ENCODE assay signal across 14 cellular contexts in the genomic region with DNA sequence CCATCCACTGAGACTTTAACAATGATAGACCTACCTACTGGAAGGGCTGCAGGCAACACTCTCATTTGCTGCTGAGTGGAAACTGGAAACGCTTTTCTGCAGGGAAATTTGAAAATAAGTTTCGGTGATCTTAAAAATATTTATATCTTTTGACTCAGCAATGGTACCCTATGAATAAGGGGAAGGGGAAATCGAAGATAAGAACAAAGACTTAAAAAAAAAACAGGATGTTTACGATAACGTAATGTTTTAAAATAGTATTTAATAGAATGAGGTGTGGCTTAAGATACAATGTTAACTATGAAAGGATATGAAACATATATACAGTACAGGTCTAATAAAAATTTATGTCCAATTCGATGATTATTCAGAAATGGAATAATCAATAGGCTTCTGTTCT.
"Had no signal": no experiment of that assay in that cellular context is flagged by ENCODE, and none has a peak within 500 bp of the region (broad histone marks: within the 10 kb centered on the region; RNA-seq: fewer than 3 reads in every experiment).

No MANE protein-coding gene starts in this region.

- ATAC-seq: activated naive CD8-positive, alpha-beta T cell treated with anti-CD3 and anti-CD28 coated beads, Interleukin-2, amount 50 U/mL, for 24 hours; body of pancreas; stimulated activated memory B cell treated with anti-CD40 and anti-IgM and Interleukin-4, amounts not matched to agents 10 μg/mL and 1 μg/mL and 100 μg/mL, for 72 hours had no signal

- H3K27ac Mint-ChIP-seq: activated naive CD8-positive, alpha-beta T cell treated with anti-CD3 and anti-CD28 coated beads, Interleukin-2, amount 50 U/mL, for 24 hours; activated T-helper 1 cell treated with anti-CD3 and anti-CD28 coated beads, Interleukin-12 subunit alpha, Interleukin-12 subunit beta, Interleukin-2, Interleukin-4 antibody, amounts not matched to agents 30 ng/mL and 10 ng/mL and 1 ng/mL, durations not matched to agents 14 hours and 24 hours and 36 hours had no signal

- H3K9me3 Mint-ChIP-seq: activated naive CD8-positive, alpha-beta T cell treated with anti-CD3 and anti-CD28 coated beads, Interleukin-2, amount 50 U/mL, for 24 hours; activated T-helper 1 cell treated with anti-CD3 and anti-CD28 coated beads, Interleukin-12 subunit alpha, Interleukin-12 subunit beta, Interleukin-2, Interleukin-4 antibody, amounts not matched to agents 30 ng/mL and 10 ng/mL and 1 ng/mL, durations not matched to agents 14 hours and 24 hours and 36 hours; stimulated activated memory B cell treated with anti-CD40 and anti-IgM and Interleukin-4, amounts not matched to agents 10 μg/mL and 1 μg/mL and 100 μg/mL, for 72 hours had no signal

- H3K4me3 ChIP-seq: body of pancreas, hepatocyte, left ventricle myocardium inferior, right atrium auricular region had no signal

- H3K36me3 ChIP-seq: left ventricle myocardium inferior, right atrium auricular region had no signal

- H3K9me3 ChIP-seq: body of pancreas, left ventricle myocardium inferior, right atrium auricular region had no signal

- DNase-seq: activated CD4-positive, alpha-beta T cell treated with anti-CD3 and anti-CD28 coated beads for 48 hours; activated naive CD4-positive, alpha-beta T cell treated with Interleukin-2 at 50 U/mL for 16 hours; activated naive CD8-positive, alpha-beta T cell treated with anti-CD3 and anti-CD28 coated beads, Interleukin-2, amount 50 U/mL, for 24 hours; body of pancreas; central memory CD4-positive, alpha-beta T cell; kidney; left ventricle myocardium inferior; posterior cingulate gyrus; substantia nigra; trophoblast cell had no signal

- H3K27me3 ChIP-seq: body of pancreas, hepatocyte, right atrium auricular region had no signal

- H3K4me3 Mint-ChIP-seq: activated naive CD8-positive, alpha-beta T cell treated with anti-CD3 and anti-CD28 coated beads, Interleukin-2, amount 50 U/mL, for 24 hours; activated T-helper 1 cell treated with anti-CD3 and anti-CD28 coated beads, Interleukin-12 subunit alpha, Interleukin-12 subunit beta, Interleukin-2, Interleukin-4 antibody, amounts not matched to agents 30 ng/mL and 10 ng/mL and 1 ng/mL, durations not matched to agents 14 hours and 24 hours and 36 hours; stimulated activated memory B cell treated with anti-CD40 and anti-IgM and Interleukin-4, amounts not matched to agents 10 μg/mL and 1 μg/mL and 100 μg/mL, for 72 hours had no signal

- H3K36me3 Mint-ChIP-seq: stimulated activated memory B cell treated with anti-CD40 and anti-IgM and Interleukin-4, amounts not matched to agents 10 μg/mL and 1 μg/mL and 100 μg/mL, for 72 hours had no signal
